Comparison of ENCODE assay signal across 14 cellular contexts in the genomic region with DNA sequence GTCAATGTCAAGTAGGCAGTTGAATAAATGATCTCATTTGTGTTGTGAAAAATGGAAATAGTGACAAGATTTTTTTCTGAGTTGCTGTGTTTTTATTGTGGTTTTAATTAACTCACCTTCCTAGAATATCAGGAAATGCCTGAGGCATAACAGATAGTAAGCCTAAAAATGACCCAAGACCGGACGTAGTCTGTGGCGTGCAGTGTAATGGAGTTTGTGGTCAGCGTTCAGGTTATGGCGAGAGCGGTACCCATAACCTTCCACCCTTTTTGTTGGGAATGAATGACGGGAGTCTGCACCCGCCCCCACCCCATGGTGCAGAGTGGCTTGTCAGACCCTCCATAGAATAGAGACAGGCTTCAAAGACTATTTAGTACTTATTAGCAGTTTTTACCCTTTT.
DNase-seq lines count a peak whose midpoint lies in the region; ATAC-seq, FAIRE-seq and TF ChIP-seq lines count a peak whose summit lies in the region.
"Had no signal": no experiment of that assay in that cellular context is flagged by ENCODE, and none has a peak within 500 bp of the region (broad histone marks: within the 10 kb centered on the region; RNA-seq: fewer than 3 reads in every experiment).

No MANE protein-coding gene starts in this region.

- H3K36me3 ChIP-seq in mesenchymal stem cell (ENCODE audit: control insufficient read depth in 1 of 2, insufficient read depth in 2 of 2, low read depth in 1 of 2, low read length in 2 of 2), result no peaks in the 10 kb centered on the region
- H3K36me3 ChIP-seq in pancreas, result no peaks in the 10 kb centered on the region

- intact Hi-C loops in pancreas (cut with DNase I), result no loop called here

- H3K23ac ChIP-seq in mesenchymal stem cell (ENCODE audit: low read length in 2 of 2), result no peak overlapping the region

- no peak overlapping the region for H3K4me2 ChIP-seq in mesenchymal stem cell (ENCODE audit: low read length, poor library complexity, severe bottlenecking)

- no peak for TF ChIP-seq CTCF in pancreas (IDR thresholded peaks at IDR 0.05)

- no peak overlapping the region for H2BK15ac ChIP-seq in mesenchymal stem cell (ENCODE audit: low read depth, poor library complexity, severe bottlenecking)

- H3K14ac ChIP-seq in mesenchymal stem cell (ENCODE audit: low read length in 2 of 2), result no peak overlapping the region

- H3K4ac ChIP-seq in mesenchymal stem cell (ENCODE audit: low read depth in 1 of 2, low read length in 2 of 2), result no peak overlapping the region

- H3K27ac ChIP-seq in mesenchymal stem cell (ENCODE audit: low read length, poor library complexity, severe bottlenecking) (peak overlapping the region; percentile 89), pancreas (no peak overlapping the region)
- H3K27ac ChIP-seq: skin epidermis had no signal

- peaks cover 10% of the 10 kb centered on the region for H3K79me1 ChIP-seq in mesenchymal stem cell (replicated peaks; ENCODE audit: low read length, poor library complexity, severe bottlenecking)

- H2AFZ ChIP-seq in mesenchymal stem cell (ENCODE audit: low read depth, low read length), result no peak overlapping the region

- H3K9me3 ChIP-seq in mesenchymal stem cell (ENCODE audit: control insufficient read depth, low read length) (no peaks in the 10 kb centered on the region), pancreas (no peaks in the 10 kb centered on the region)

- peak overlapping the region; percentile 52 for H4K91ac ChIP-seq in mesenchymal stem cell (ENCODE audit: low read length)

- H2BK120ac ChIP-seq in mesenchymal stem cell (ENCODE audit: low read depth, low read length), result no peak overlapping the region

- H3K27me3 ChIP-seq in mesenchymal stem cell (ENCODE audit: control insufficient read depth in 1 of 2, insufficient read depth in 1 of 2, low read length in 2 of 2) (no peaks in the 10 kb centered on the region), pancreas (no peaks in the 10 kb centered on the region)

- H3K18ac ChIP-seq in mesenchymal stem cell (ENCODE audit: low read depth in 1 of 2, low read length in 2 of 2), result no peak overlapping the region

- no peak overlapping the region for H2AK5ac ChIP-seq in mesenchymal stem cell (ENCODE audit: low read length, severe bottlenecking)

- 84% methylated on average over 6 of the region's 8 CpGs for WGBS in mesenchymal stem cell
- 92% methylated on average over 8 of the region's 8 CpGs for WGBS in pancreas, 2 donors

- peak; percentile 69 for DNase-seq in Daoy (ENCODE audit: low read depth)
- DNase-seq in M059J (ENCODE audit: low read depth), result peak; percentile 86
- DNase-seq in amniotic epithelial cell (ENCODE audit: low read depth), result peak; percentile 35
- DNase-seq in mesenchymal stem cell, result no peak
- no peak for DNase-seq in pancreas
- DNase-seq in C1 segment of cervical spinal cord (lab: John Stamatoyannopoulos, UW), result no peak
- DNase-seq: DMS79 treated with DMSO at 0.1 percent for 48 hours; NCI-H2029 treated with DMSO at 0.1 percent for 48 hours; NCI-H774; stimulated activated naive B cell treated with anti-CD40 and anti-IgM and Interleukin-4, amounts not matched to agents 10 μg/mL and 1 μg/mL and 100 μg/mL, for 72 hours had no signal

- H2BK5ac ChIP-seq in mesenchymal stem cell (ENCODE audit: low read depth, low read length, poor library complexity, severe bottlenecking), result no peak overlapping the region

- H3K4me1 ChIP-seq in mesenchymal stem cell (ENCODE audit: control insufficient read depth, insufficient read depth, low read depth, low read length) (peaks cover 10% of the 10 kb centered on the region), pancreas (peaks cover 0 to under 1% (median 0%) of the 10 kb centered on the region in 3 donors)

- no peak overlapping the region for H4K8ac ChIP-seq in mesenchymal stem cell (ENCODE audit: low read length)

- FAIRE-seq in pancreas (lab: Jason Lieb, UNC), result no peak
- FAIRE-seq: keratinocyte, urothelium cell line had no signal

- ATAC-seq in pancreas (no peak), GM21515 (IDR thresholded peaks at IDR 0.05; ENCODE audit: unreplicated experiment) (no peak)
- ATAC-seq: stimulated activated naive B cell treated with anti-CD40 and anti-IgM and Interleukin-4, amounts not matched to agents 10 μg/mL and 1 μg/mL and 100 μg/mL, for 72 hours had no signal

- H3K4me3 ChIP-seq in mesenchymal stem cell (ENCODE audit: insufficient read depth in 1 of 2, low read depth in 1 of 2, low read length in 2 of 2), result no peak overlapping the region
- H3K4me3 ChIP-seq in pancreas, result no peak overlapping the region
- H3K4me3 ChIP-seq: skin epidermis had no signal

- no peak overlapping the region for H2BK12ac ChIP-seq in mesenchymal stem cell (ENCODE audit: low read length in 2 of 2)

- no peak overlapping the region for H3K9ac ChIP-seq in mesenchymal stem cell (ENCODE audit: low read length)

Comparison
In these comparisons a context has a peak if more than half of its experiments do, and no peak if none do; other contexts are left out.
1. DNase-seq: peak in Daoy (single experiment), M059J (single experiment) and amniotic epithelial cell (single experiment); none in mesenchymal stem cell (single experiment), pancreas (0 of 6) and C1 segment of cervical spinal cord (0 of 14).